Comparison of ENCODE assay signal across 8 cellular contexts in genomic region chr12:42325326-42325775, GRCh38. TPM values are rescaled to one million over a fixed set of nuclear protein-coding genes. Genes with fewer than 3 reads are reported as not detected.
DNase-seq lines count a peak whose midpoint lies in the region; ATAC-seq lines count a peak whose summit lies in the region.

No MANE protein-coding gene starts in this region.

- peaks cover 50% of the 10 kb centered on the region for H3K4me1 Mint-ChIP-seq in stimulated activated naive CD8-positive, alpha-beta T cell treated with anti-CD3 and anti-CD28 coated beads, Interleukin-15, Interleukin-2, amounts not matched to agents 100 ng/mL and 50 ng/mL, for 24 hours (ENCODE audit: low read depth)
- H3K4me1 Mint-ChIP-seq in central memory CD8-positive, alpha-beta T cell, result peaks cover 53% of the 10 kb centered on the region

- H3K27me3 Mint-ChIP-seq in stimulated activated naive CD8-positive, alpha-beta T cell treated with anti-CD3 and anti-CD28 coated beads, Interleukin-15, Interleukin-2, amounts not matched to agents 100 ng/mL and 50 ng/mL, for 24 hours, result no peaks in the 10 kb centered on the region
- no peaks in the 10 kb centered on the region for H3K27me3 Mint-ChIP-seq in central memory CD8-positive, alpha-beta T cell

- H3K9me3 ChIP-seq in mucosa of stomach (ENCODE audit: control insufficient read depth, low read length), result no peaks in the 10 kb centered on the region

- ATAC-seq in stimulated activated naive CD8-positive, alpha-beta T cell treated with anti-CD3 and anti-CD28 coated beads, Interleukin-15, Interleukin-2, amounts not matched to agents 100 U/mL and 50 U/mL, for 24 hours, result no peak
- ATAC-seq in central memory CD8-positive, alpha-beta T cell (replicated peaks; ENCODE audit: extremely low read depth, poor library complexity, severe bottlenecking), result no peak
- ATAC-seq in HG03439 (IDR thresholded peaks at IDR 0.05; ENCODE audit: unreplicated experiment), result no peak

- no peaks in the 10 kb centered on the region for H3K36me3 ChIP-seq in mucosa of stomach (ENCODE audit: control insufficient read depth, insufficient read depth, low read length)

- peak overlapping the region; percentile 53 for H3K4me3 ChIP-seq in mucosa of stomach (ENCODE audit: low read length)

- H3K4me3 Mint-ChIP-seq in stimulated activated naive CD8-positive, alpha-beta T cell treated with anti-CD3 and anti-CD28 coated beads, Interleukin-15, Interleukin-2, amounts not matched to agents 100 ng/mL and 50 ng/mL, for 24 hours, result peak overlapping the region; percentile 99
- peak overlapping the region; percentile 95 for H3K4me3 Mint-ChIP-seq in central memory CD8-positive, alpha-beta T cell

- peak overlapping the region; percentile 97 for H3K27ac Mint-ChIP-seq in stimulated activated naive CD8-positive, alpha-beta T cell treated with anti-CD3 and anti-CD28 coated beads, Interleukin-15, Interleukin-2, amounts not matched to agents 100 ng/mL and 50 ng/mL, for 24 hours
- peak overlapping the region; percentile 99 for H3K27ac Mint-ChIP-seq in central memory CD8-positive, alpha-beta T cell (ENCODE audit: low read depth)

- H3K9ac ChIP-seq in mucosa of stomach (ENCODE audit: low read length), result peak overlapping the region; percentile 83

- H3K9me3 Mint-ChIP-seq in stimulated activated naive CD8-positive, alpha-beta T cell treated with anti-CD3 and anti-CD28 coated beads, Interleukin-15, Interleukin-2, amounts not matched to agents 100 ng/mL and 50 ng/mL, for 24 hours, result no peaks in the 10 kb centered on the region
- no peaks in the 10 kb centered on the region for H3K9me3 Mint-ChIP-seq in central memory CD8-positive, alpha-beta T cell

- peaks cover 33% of the 10 kb centered on the region for H3K4me1 ChIP-seq in mucosa of stomach (ENCODE audit: control insufficient read depth, insufficient read depth, low read length)

- H3K27me3 ChIP-seq in mucosa of stomach (ENCODE audit: control insufficient read depth, insufficient read depth, low read length), result no peaks in the 10 kb centered on the region

- no peak for DNase-seq in stimulated activated naive CD8-positive, alpha-beta T cell treated with anti-CD3 and anti-CD28 coated beads, Interleukin-15, Interleukin-2, amounts not matched to agents 100 U/mL and 50 U/mL, for 24 hours
- no peak for DNase-seq in central memory CD8-positive, alpha-beta T cell (ENCODE audit: low spot score in 2 of 2)
- no peak for DNase-seq in superior temporal gyrus (ENCODE audit: extremely low spot score)
- DNase-seq in A172 (ENCODE audit: low spot score), result no peak
- no peak for DNase-seq in NCI-H1436 (lab: John Stamatoyannopoulos, UW)

- H3K36me3 Mint-ChIP-seq in stimulated activated naive CD8-positive, alpha-beta T cell treated with anti-CD3 and anti-CD28 coated beads, Interleukin-15, Interleukin-2, amounts not matched to agents 100 ng/mL and 50 ng/mL, for 24 hours (ENCODE audit: low read depth), result peaks cover 36% of the 10 kb centered on the region
- peaks cover 30% of the 10 kb centered on the region for H3K36me3 Mint-ChIP-seq in central memory CD8-positive, alpha-beta T cell (ENCODE audit: insufficient read depth)

RNA-seq across cellular contexts. Expression of gene ZCRB1, which starts 0.5 kb away (rescaled TPM):
- 47.9 and 90.2 TPM in 2 replicates for total RNA-seq in A172 (2014; rRNA removed; shearing (Covaris generic))

RNA-seq across cellular contexts. Expression of gene PPHLN1, which starts 0.6 kb away (rescaled TPM):
- 78.7 and 94.4 TPM in 2 replicates for total RNA-seq in A172 (2014; rRNA removed; shearing (Covaris generic))
